ENCODE assay signal across 19 cellular contexts in the genomic region with DNA sequence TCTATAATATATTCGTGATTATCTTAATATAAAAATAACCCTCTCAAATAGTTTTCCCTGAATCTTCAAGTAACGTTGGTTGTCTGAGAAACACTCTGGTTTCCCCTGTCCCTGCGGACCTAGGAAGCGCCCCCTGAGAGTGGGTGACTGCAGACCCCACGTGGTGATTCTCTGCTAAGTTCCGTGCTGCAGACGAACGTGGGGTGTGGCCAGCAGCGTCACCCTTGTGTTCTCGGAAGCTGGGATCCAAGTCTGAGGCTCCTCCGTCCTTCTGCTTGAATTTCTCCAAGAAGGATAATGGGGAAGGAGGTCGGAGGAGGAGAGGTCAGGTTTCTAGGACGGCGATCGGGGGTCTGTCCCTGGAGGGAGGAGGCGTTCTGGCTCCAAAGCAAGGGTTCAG. TPM values are rescaled to one million over a fixed set of nuclear protein-coding genes. Genes with fewer than 3 reads are reported as not detected.
A peak's percentile ranks its signal among the peaks of the same experiment; 100 is the strongest.
DNase-seq lines count a peak whose midpoint lies in the region; ATAC-seq, FAIRE-seq and TF ChIP-seq lines count a peak whose summit lies in the region.
"Had no signal": no experiment of that assay in that cellular context is flagged by ENCODE, and none has a peak within 500 bp of the region (broad histone marks: within the 10 kb centered on the region; RNA-seq: fewer than 3 reads in every experiment).

No MANE protein-coding gene starts in this region.

- H3K27me3 ChIP-seq in HepG2 (ENCODE audit: control insufficient read depth in 1 of 2, insufficient read depth in 2 of 2, low read length in 2 of 2) (no peaks in the 10 kb centered on the region), right lobe of liver (no peaks in the 10 kb centered on the region), vagina (no peaks in the 10 kb centered on the region), dorsolateral prefrontal cortex (no peaks in the 10 kb centered on the region)
- H3K27me3 ChIP-seq: BE2C had no signal

- 94% methylated on average over 16 of the region's 16 CpGs for WGBS in HepG2 (ENCODE audit: low lambda C conversion rate)
- WGBS in right lobe of liver (ENCODE audit: insufficient coverage, low coverage, low lambda C conversion rate, missing lambda C conversion rate), result 61% methylated on average over 10 of the region's 16 CpGs

- H3K4me3 ChIP-seq in HepG2 (replicated peaks in 1 of 3; ENCODE audit: insufficient read depth in 1 of 3, low read depth in 2 of 3, low read length in 3 of 3) (no peak overlapping the region), right lobe of liver (no peak overlapping the region), vagina (no peak overlapping the region), dorsolateral prefrontal cortex (no peak overlapping the region)
- H3K4me3 ChIP-seq: HAP-1, PC-9 had no signal

- no peaks in the 10 kb centered on the region for H3K79me2 ChIP-seq in HepG2 (ENCODE audit: insufficient read depth, low read length)

- TF ChIP-seq EP300 in HepG2 (IDR thresholded peaks at IDR 0.05; ENCODE audit: low read depth in 2 of 2, low read length in 2 of 2), result no peak
- no peak for TF ChIP-seq EP300 in HepG2 (CRISPR knock-in tag; IDR thresholded peaks at IDR 0.05; ENCODE audit: borderline replicate concordance)

- peaks cover 45% of the 10 kb centered on the region for H3K4me1 Mint-ChIP-seq in activated CD4-positive, alpha-beta memory T cell treated with anti-CD3 and anti-CD28 coated beads for 36 hours (ENCODE audit: low read depth)
- H3K4me1 Mint-ChIP-seq in activated CD4-positive, alpha-beta memory T cell treated with anti-CD3 and anti-CD28 coated beads, Interleukin-2, amount 10 ng/mL, durations not matched to agents 7 days and 5 days, result peaks cover 21% of the 10 kb centered on the region
- H3K4me1 Mint-ChIP-seq in memory B cell, result no peaks in the 10 kb centered on the region

- no peak overlapping the region for H3K9ac ChIP-seq in HepG2 (ENCODE audit: insufficient read depth, low read depth, low read length)

- ATAC-seq in HepG2 (no peak), right lobe of liver (no peak), memory B cell (ENCODE audit: low read depth) (no peak), HG03039 (IDR thresholded peaks at IDR 0.05; ENCODE audit: unreplicated experiment) (no peak)

- no peak overlapping the region for H3K4me2 ChIP-seq in HepG2 (ENCODE audit: low read depth, low read length)
- H3K4me2 ChIP-seq: PC-9 had no signal

- H3K27me3 Mint-ChIP-seq in activated CD4-positive, alpha-beta memory T cell treated with anti-CD3 and anti-CD28 coated beads for 36 hours, result no peaks in the 10 kb centered on the region
- no peaks in the 10 kb centered on the region for H3K27me3 Mint-ChIP-seq in activated CD4-positive, alpha-beta memory T cell treated with anti-CD3 and anti-CD28 coated beads, Interleukin-2, amount 10 ng/mL, durations not matched to agents 7 days and 5 days
- H3K27me3 Mint-ChIP-seq in memory B cell, result peaks cover 5% of the 10 kb centered on the region

- CTCF ChIA-PET in activated CD4-positive, alpha-beta memory T cell treated with anti-CD3 and anti-CD28 coated beads for 36 hours (lab: Charles Lee), result interaction anchor here (1.6 to 10.9 kb wide), 4 partner anchors 33 to 229 kb away, joined by 4 to 138 read pairs (median 59); partner anchors contain the start of gene TP53INP2
- CTCF ChIA-PET in activated CD4-positive, alpha-beta memory T cell treated with anti-CD3 and anti-CD28 coated beads, Interleukin-2, amount 10 ng/mL, durations not matched to agents 7 days and 5 days (lab: Charles Lee), result interaction anchor here (5.5 kb wide), 1 partner anchor 227 kb away, joined by 34 read pairs; no protein-coding TSS in a partner anchor
- CTCF ChIA-PET in HepG2 (lab: Yijun Ruan, JAX; ENCODE audit: low intra/inter-chr PET ratio, low total read pairs), result no interaction called here

- H3K36me3 ChIP-seq in HepG2 (replicated peaks in 1 of 2; ENCODE audit: control insufficient read depth in 1 of 2, insufficient read depth in 2 of 2, low read length in 2 of 2), result peaks cover 26 to 50% of the 10 kb centered on the region in 2 experiments
- H3K36me3 ChIP-seq in right lobe of liver, result peaks cover 0 to 25% (median 11%) of the 10 kb centered on the region in 4 donors
- H3K36me3 ChIP-seq in vagina, result peaks cover 0 to 24% of the 10 kb centered on the region in 2 donors

- H3K9me3 ChIP-seq in HepG2 (ENCODE audit: low read length), result no peaks in the 10 kb centered on the region
- no peaks in the 10 kb centered on the region for H3K9me3 ChIP-seq in right lobe of liver
- no peaks in the 10 kb centered on the region for H3K9me3 ChIP-seq in vagina
- H3K9me3 ChIP-seq: BE2C, HAP-1 had no signal

- no peak for TF ChIP-seq RAD21 in HepG2 (CRISPR knock-in tag; IDR thresholded peaks at IDR 0.05)

- BruUV-seq in HepG2 (replicated peaks; lab: Mats Ljungman, UMichigan), result no TSS peak

- H3K27ac Mint-ChIP-seq in activated CD4-positive, alpha-beta memory T cell treated with anti-CD3 and anti-CD28 coated beads for 36 hours, result peak overlapping the region; percentile 91
- H3K27ac Mint-ChIP-seq in activated CD4-positive, alpha-beta memory T cell treated with anti-CD3 and anti-CD28 coated beads, Interleukin-2, amount 10 ng/mL, durations not matched to agents 7 days and 5 days, result no peak overlapping the region
- H3K27ac Mint-ChIP-seq in memory B cell, result peak overlapping the region; percentile 65

- TF ChIP-seq CTCF in HepG2 (CRISPR knock-in tag; IDR thresholded peaks at IDR 0.05) (no peak), right lobe of liver (IDR thresholded peaks at IDR 0.05) (no peak), vagina (IDR thresholded peaks at IDR 0.05) (no peak), dorsolateral prefrontal cortex (IDR thresholded peaks at IDR 0.05 in 54 of 56, conservative IDR thresholded peaks at IDR 0.05 in 2 of 56; ENCODE audit: low read depth in 1 of 56, partially characterized antibody in 56 of 56) (no peak)

- in situ Hi-C loops in HepG2 (cut with HindIII; ENCODE audit: extremely low pct_ligation_motif_present, low pct_unique_long_range_greater_than_20kb), result no loop called here

- 0 out of 2 replicates have a peak, but pooled peaks cover 4% of the 10 kb centered on the region for H4K20me1 ChIP-seq in HepG2 (ENCODE audit: insufficient read depth, low read length)

- peaks cover 19% of the 10 kb centered on the region for H3K4me1 ChIP-seq in HepG2 (ENCODE audit: insufficient read depth, low read length)
- peaks cover 0 to 6% (median 2%) of the 10 kb centered on the region in 4 donors for H3K4me1 ChIP-seq in right lobe of liver
- peaks cover 10% of the 10 kb centered on the region for H3K4me1 ChIP-seq in vagina
- H3K4me1 ChIP-seq: BE2C, HAP-1 had no signal

- no peak for TF ChIP-seq POLR2A in HepG2 (IDR thresholded peaks at IDR 0.05; ENCODE audit: insufficient read depth in 1 of 2, low read depth in 2 of 2, low read length in 2 of 2)
- no peak for TF ChIP-seq POLR2A in right lobe of liver (IDR thresholded peaks at IDR 0.05)
- TF ChIP-seq POLR2A in vagina (IDR thresholded peaks at IDR 0.05), result no peak

- intact Hi-C loops in activated CD4-positive, alpha-beta memory T cell treated with anti-CD3 and anti-CD28 coated beads for 36 hours (cut with micrococcal nuclease), result no loop called here
- intact Hi-C loops in HepG2 (cut with micrococcal nuclease; ENCODE audit: unreplicated experiment), result no loop called here
- intact Hi-C loops in right lobe of liver (cut with DNase I), result loop anchor here in 1 of 2 donors (10.0 kb wide), 1 partner anchor 163 kb away; the partner anchor contains the start of gene TP53INP2
- intact Hi-C loops in vagina (cut with DNase I), result no loop called here
- intact Hi-C loops in dorsolateral prefrontal cortex (cut with DNase I), result no loop called here

- POLR2A ChIA-PET in activated CD4-positive, alpha-beta memory T cell treated with anti-CD3 and anti-CD28 coated beads for 36 hours (lab: Charles Lee), result no interaction called here
- POLR2A ChIA-PET in activated CD4-positive, alpha-beta memory T cell treated with anti-CD3 and anti-CD28 coated beads, Interleukin-2, amount 10 ng/mL, durations not matched to agents 7 days and 5 days (lab: Charles Lee), result interaction anchor here (1.0 kb wide), 1 partner anchor 135 kb away, joined by 3 read pairs; the partner anchor contains the start of gene PIGU
- POLR2A ChIA-PET in HepG2 (lab: Yijun Ruan, JAX), result no interaction called here

- FAIRE-seq in HepG2 (lab: Jason Lieb, UNC), result no peak
- FAIRE-seq: GM12892 had no signal

- peaks cover 14% of the 10 kb centered on the region for H3K36me3 Mint-ChIP-seq in activated CD4-positive, alpha-beta memory T cell treated with anti-CD3 and anti-CD28 coated beads for 36 hours
- H3K36me3 Mint-ChIP-seq in activated CD4-positive, alpha-beta memory T cell treated with anti-CD3 and anti-CD28 coated beads, Interleukin-2, amount 10 ng/mL, durations not matched to agents 7 days and 5 days (ENCODE audit: low read depth), result peaks cover 40% of the 10 kb centered on the region
- peaks cover 10% of the 10 kb centered on the region for H3K36me3 Mint-ChIP-seq in memory B cell

- no peak for DNase-seq in activated CD4-positive, alpha-beta memory T cell treated with anti-CD3 and anti-CD28 coated beads for 36 hours
- DNase-seq in activated CD4-positive, alpha-beta memory T cell treated with anti-CD3 and anti-CD28 coated beads, Interleukin-2, amount 10 ng/mL, durations not matched to agents 7 days and 5 days, result no peak
- DNase-seq in HepG2 (ENCODE audit: low spot score) (no peak), right lobe of liver (no peak), memory B cell (ENCODE audit: low spot score in 2 of 2) (no peak), vagina (ENCODE audit: extremely low spot score in 2 of 2) (no peak), dorsolateral prefrontal cortex (no peak)
- DNase-seq: BE2C, DMS 273 treated with DMSO at 0.1 percent for 48 hours, GDM1, KG1, NCI-H1436 treated with DMSO at 0.1 percent for 48 hours, NCI-H2081, NCI-H774, PC-9 had no signal

- H2AFZ ChIP-seq in HepG2 (ENCODE audit: low read length), result no peak overlapping the region
- H2AFZ ChIP-seq: PC-9 had no signal

- H3K4me3 Mint-ChIP-seq in activated CD4-positive, alpha-beta memory T cell treated with anti-CD3 and anti-CD28 coated beads for 36 hours, result no peak overlapping the region
- no peak overlapping the region for H3K4me3 Mint-ChIP-seq in activated CD4-positive, alpha-beta memory T cell treated with anti-CD3 and anti-CD28 coated beads, Interleukin-2, amount 10 ng/mL, durations not matched to agents 7 days and 5 days
- no peak overlapping the region for H3K4me3 Mint-ChIP-seq in memory B cell

- H3K27ac ChIP-seq in HepG2 (ENCODE audit: extremely low read length, insufficient read depth, low read length), result no peak overlapping the region
- H3K27ac ChIP-seq in right lobe of liver, result no peak overlapping the region
- H3K27ac ChIP-seq in vagina, result no peak overlapping the region
- peak overlapping the region in 3 of 59 donors; percentile 20 to 48 (median 27) for H3K27ac ChIP-seq in dorsolateral prefrontal cortex
- H3K27ac ChIP-seq: 22Rv1, PC-9 had no signal

- H3K9me3 Mint-ChIP-seq in activated CD4-positive, alpha-beta memory T cell treated with anti-CD3 and anti-CD28 coated beads for 36 hours, result no peaks in the 10 kb centered on the region
- no peaks in the 10 kb centered on the region for H3K9me3 Mint-ChIP-seq in activated CD4-positive, alpha-beta memory T cell treated with anti-CD3 and anti-CD28 coated beads, Interleukin-2, amount 10 ng/mL, durations not matched to agents 7 days and 5 days
- H3K9me3 Mint-ChIP-seq in memory B cell, result no peaks in the 10 kb centered on the region

RNA-seq across cellular contexts. Expression of gene MAP1LC3A, which starts 16.6 kb away (rescaled TPM):
- 1 to 10 TPM; 4.6 to 5.6 TPM for total RNA-seq in activated CD4-positive, alpha-beta memory T cell treated with anti-CD3 and anti-CD28 coated beads for 36 hours
- 10 to 100 TPM in 1 of 2 experiments, 1 to 10 TPM in 1; 8.9 to 10.5 TPM for total RNA-seq in activated CD4-positive, alpha-beta memory T cell treated with anti-CD3 and anti-CD28 coated beads, Interleukin-2, amount 10 ng/mL, durations not matched to agents 7 days and 5 days
- total RNA-seq in HepG2 (2016; rRNA removed; fragmentation: Illumina TruSeq; extraction: Trizol) (not detected in 2 replicates), right lobe of liver (10 to 100 TPM; 14.4 to 39.6 (median 26.3) TPM), vagina (71.5 TPM), dorsolateral prefrontal cortex (100 to 1,000 TPM in 118 of 120 experiments, 10 to 100 TPM in 2; 86.9 to 270 (median 160) TPM)
- total RNA-seq in HepG2 (2016; cell fraction: cytosol; rRNA removed; fragmentation: Illumina TruSeq; extraction: Trizol; ENCODE audit: low read depth), result not detected in 2 replicates
- total RNA-seq in HepG2 (2016; cell fraction: insoluble cytoplasmic fraction; rRNA removed; fragmentation: Illumina TruSeq; extraction: Trizol), result not detected in 2 replicates
- total RNA-seq in HepG2 (2016; cell fraction: membrane; rRNA removed; fragmentation: Illumina TruSeq; extraction: Trizol), result not detected in 2 replicates
- not detected in 2 replicates for total RNA-seq in HepG2 (2016; cell fraction: nucleus; rRNA removed; fragmentation: Illumina TruSeq; extraction: Trizol)
- polyA plus RNA-seq in HepG2 (2011; rRNA removed), result not detected in 2 replicates
- not detected in 2 replicates for polyA plus RNA-seq in HepG2 (2011; cell fraction: cytosol; rRNA removed)
- polyA plus RNA-seq in HepG2 (2011; cell fraction: nucleus; rRNA removed), result 0.17 TPM in 1 of 2 replicates, not detected in the other
- not detected in 2 replicates for polyA plus RNA-seq in HepG2 (2012)
- polyA plus RNA-seq in HepG2 (2016; cell fraction: cytosol; fragmentation: Illumina TruSeq; extraction: Trizol; ENCODE audit: low read depth), result not detected in 2 replicates
- polyA plus RNA-seq in HepG2 (2016; cell fraction: insoluble cytoplasmic fraction; fragmentation: Illumina TruSeq; extraction: Trizol; ENCODE audit: low read depth), result not detected in 2 replicates
- not detected in 2 replicates for polyA plus RNA-seq in HepG2 (2016; cell fraction: membrane; fragmentation: Illumina TruSeq; extraction: Trizol; ENCODE audit: low read depth)
- polyA plus RNA-seq in HepG2 (2016; cell fraction: nucleus; fragmentation: Illumina TruSeq; extraction: Trizol; ENCODE audit: insufficient read depth, low read depth), result not detected in 2 replicates
- polyA minus RNA-seq in HepG2 (2011; rRNA and poly(A)+ RNA removed; ENCODE audit: low replicate concordance), result not detected in 2 replicates
- polyA minus RNA-seq in HepG2 (2011; cell fraction: cytosol; rRNA and poly(A)+ RNA removed), result not detected in 2 replicates
- not detected in 2 replicates for polyA minus RNA-seq in HepG2 (2011; cell fraction: nucleus; rRNA and poly(A)+ RNA removed)
- total RNA-seq: PC-9 had no signal

RNA-seq across cellular contexts. Expression of gene DYNLRB1, which starts 25.7 kb away (rescaled TPM):
- 100 to 1,000 TPM; 101 to 108 TPM for total RNA-seq in activated CD4-positive, alpha-beta memory T cell treated with anti-CD3 and anti-CD28 coated beads for 36 hours
- 100 to 1,000 TPM; 107 to 109 TPM for total RNA-seq in activated CD4-positive, alpha-beta memory T cell treated with anti-CD3 and anti-CD28 coated beads, Interleukin-2, amount 10 ng/mL, durations not matched to agents 7 days and 5 days
- total RNA-seq in HepG2 (2016; rRNA removed; fragmentation: Illumina TruSeq; extraction: Trizol) (140 and 151 TPM in 2 replicates), right lobe of liver (10 to 100 TPM; 34.8 to 84.3 (median 42.7) TPM), vagina (135 TPM), dorsolateral prefrontal cortex (100 to 1,000 TPM; 153 to 387 (median 261) TPM)
- total RNA-seq in HepG2 (2016; cell fraction: cytosol; rRNA removed; fragmentation: Illumina TruSeq; extraction: Trizol; ENCODE audit: low read depth), result 70.8 and 95.6 TPM in 2 replicates
- 132 and 137 TPM in 2 replicates for total RNA-seq in HepG2 (2016; cell fraction: insoluble cytoplasmic fraction; rRNA removed; fragmentation: Illumina TruSeq; extraction: Trizol)
- 86.4 and 104 TPM in 2 replicates for total RNA-seq in HepG2 (2016; cell fraction: membrane; rRNA removed; fragmentation: Illumina TruSeq; extraction: Trizol)
- 52.8 and 64.0 TPM in 2 replicates for total RNA-seq in HepG2 (2016; cell fraction: nucleus; rRNA removed; fragmentation: Illumina TruSeq; extraction: Trizol)
- polyA plus RNA-seq in HepG2 (2011; rRNA removed), result 244 and 285 TPM in 2 replicates
- 208 and 234 TPM in 2 replicates for polyA plus RNA-seq in HepG2 (2011; cell fraction: cytosol; rRNA removed)
- 71.4 and 86.5 TPM in 2 replicates for polyA plus RNA-seq in HepG2 (2011; cell fraction: nucleus; rRNA removed)
- polyA plus RNA-seq in HepG2 (2012), result 331 and 366 TPM in 2 replicates
- 170 and 195 TPM in 2 replicates for polyA plus RNA-seq in HepG2 (2016; cell fraction: cytosol; fragmentation: Illumina TruSeq; extraction: Trizol; ENCODE audit: low read depth)
- 370 and 446 TPM in 2 replicates for polyA plus RNA-seq in HepG2 (2016; cell fraction: insoluble cytoplasmic fraction; fragmentation: Illumina TruSeq; extraction: Trizol; ENCODE audit: low read depth)
- 217 and 229 TPM in 2 replicates for polyA plus RNA-seq in HepG2 (2016; cell fraction: membrane; fragmentation: Illumina TruSeq; extraction: Trizol; ENCODE audit: low read depth)
- polyA plus RNA-seq in HepG2 (2016; cell fraction: nucleus; fragmentation: Illumina TruSeq; extraction: Trizol; ENCODE audit: insufficient read depth, low read depth), result 196 and 204 TPM in 2 replicates
- polyA minus RNA-seq in HepG2 (2011; rRNA and poly(A)+ RNA removed; ENCODE audit: low replicate concordance), result 201 and 224 TPM in 2 replicates
- 65.3 and 87.8 TPM in 2 replicates for polyA minus RNA-seq in HepG2 (2011; cell fraction: cytosol; rRNA and poly(A)+ RNA removed)
- 48.7 and 54.5 TPM in 2 replicates for polyA minus RNA-seq in HepG2 (2011; cell fraction: nucleus; rRNA and poly(A)+ RNA removed)
